8 cellular contexts compared by ENCODE assay signal in the genomic region with DNA sequence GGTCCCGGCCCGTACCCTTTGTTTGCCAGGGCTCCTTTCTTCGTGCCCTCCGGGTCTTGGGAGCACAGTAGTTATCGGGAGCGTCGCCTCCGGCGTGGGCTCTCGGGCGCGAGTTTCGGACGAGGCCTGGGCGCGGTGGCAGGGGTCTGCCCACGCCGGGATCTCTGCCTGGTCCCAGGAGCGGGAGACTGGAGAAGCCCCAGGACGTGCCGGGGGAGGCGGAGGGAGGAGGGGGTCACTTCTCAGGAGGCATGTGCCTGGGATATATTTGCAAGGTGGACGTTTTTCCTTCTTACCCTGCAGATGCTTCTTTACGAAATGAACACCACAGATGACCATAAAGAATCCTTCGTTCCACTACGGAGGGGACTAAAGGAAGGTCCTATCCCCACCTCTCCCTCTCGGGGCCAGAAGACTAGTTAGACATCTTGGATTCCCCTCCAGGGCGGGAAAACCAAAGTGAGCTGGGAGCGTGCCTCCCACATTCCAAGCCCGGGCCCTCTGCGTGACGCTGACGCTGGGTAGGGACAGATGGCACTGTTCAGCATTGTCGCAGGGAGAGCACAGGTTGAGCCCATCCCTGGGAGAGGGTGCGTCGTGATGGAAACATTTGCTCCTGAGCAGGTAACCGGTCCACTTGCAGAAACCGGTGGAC. TPM values are rescaled to one million over a fixed set of nuclear protein-coding genes. Genes with fewer than 3 reads are reported as not detected.
DNase-seq lines count a peak whose midpoint lies in the region; ATAC-seq and TF ChIP-seq lines count a peak whose summit lies in the region.

No MANE protein-coding gene starts in this region.

- peaks cover 12% of the 10 kb centered on the region for H3K4me1 ChIP-seq in CD8-positive, alpha-beta memory T cell (ENCODE audit: insufficient read depth, low read length)
- H3K4me1 ChIP-seq in esophagus (ENCODE audit: control insufficient read depth in 2 of 2, insufficient read depth in 2 of 2, low read length in 1 of 2) (peaks cover 3 to 16% of the 10 kb centered on the region in 2 donors), neural progenitor cell (no peaks in the 10 kb centered on the region)

- H3K27me3 Mint-ChIP-seq in CD8-positive, alpha-beta memory T cell, result peaks cover 8 to 47% of the 10 kb centered on the region in 2 donors
- H3K27me3 Mint-ChIP-seq in neural progenitor cell (ENCODE audit: insufficient read depth, low read depth), result peaks cover 14% of the 10 kb centered on the region

- peaks cover 9% of the 10 kb centered on the region for H3F3A ChIP-seq in neural progenitor cell (ENCODE audit: low read depth)

- H3K79me2 ChIP-seq in neural progenitor cell (ENCODE audit: low read depth), result peaks cover 12% of the 10 kb centered on the region

- H3K27ac ChIP-seq in CD8-positive, alpha-beta memory T cell (ENCODE audit: low read depth, low read length), result no peak overlapping the region
- H3K27ac ChIP-seq in esophagus (ENCODE audit: low read depth in 2 of 2, low read length in 1 of 2) (peak overlapping the region; percentile 81 to 91), neural progenitor cell (no peak overlapping the region)

- H3K4me3 Mint-ChIP-seq in CD8-positive, alpha-beta memory T cell, result peak overlapping the region in 6 of 7 donors; percentile 22 to 62 (median 41)
- peak overlapping the region; percentile 79 for H3K4me3 Mint-ChIP-seq in neural progenitor cell

- H3K9me3 Mint-ChIP-seq in CD8-positive, alpha-beta memory T cell, result no peaks in the 10 kb centered on the region
- H3K9me3 Mint-ChIP-seq in neural progenitor cell, result peaks cover 7% of the 10 kb centered on the region

- H3K4me2 ChIP-seq in neural progenitor cell, result peak overlapping the region; percentile 81

- no peaks in the 10 kb centered on the region for H3K9me3 ChIP-seq in CD8-positive, alpha-beta memory T cell (ENCODE audit: low read length)
- H3K9me3 ChIP-seq in esophagus (ENCODE audit: control insufficient read depth in 2 of 2, insufficient read depth in 1 of 2, low read depth in 1 of 2, low read length in 1 of 2) (no peaks in the 10 kb centered on the region), neural progenitor cell (ENCODE audit: low read depth) (no peaks in the 10 kb centered on the region)

- WGBS in esophagus, 2 donors, result 39 to 41% methylated on average over 38 of the region's 38 CpGs

- DNase-seq in CD8-positive, alpha-beta memory T cell, result no peak
- DNase-seq in NCI-H1417 treated with DMSO at 0.1 percent for 48 hours (lab: John Stamatoyannopoulos, UW), result peak; percentile 73
- no peak for DNase-seq in neural progenitor cell (ENCODE audit: low spot score)
- no peak for DNase-seq in activated CD4-positive, alpha-beta T cell treated with anti-CD3 and anti-CD28 coated beads for 48 hours
- no peak for DNase-seq in COLO668 (lab: John Stamatoyannopoulos, UW; ENCODE audit: unreplicated experiment)

- H3K27me3 ChIP-seq in CD8-positive, alpha-beta memory T cell (ENCODE audit: insufficient read depth, low read length, poor library complexity, severe bottlenecking), result peaks cover 6% of the 10 kb centered on the region
- H3K27me3 ChIP-seq in esophagus (ENCODE audit: control insufficient read depth in 1 of 2, insufficient read depth in 2 of 2, low read length in 2 of 2) (no peaks in the 10 kb centered on the region), neural progenitor cell (peaks cover 31% of the 10 kb centered on the region)

- no peaks in the 10 kb centered on the region for H3K36me3 ChIP-seq in CD8-positive, alpha-beta memory T cell (ENCODE audit: insufficient read depth, low read length)
- H3K36me3 ChIP-seq in esophagus (ENCODE audit: control insufficient read depth in 2 of 2, insufficient read depth in 2 of 2, low read length in 1 of 2), result no peaks in the 10 kb centered on the region
- no peaks in the 10 kb centered on the region for H3K36me3 ChIP-seq in neural progenitor cell

- H3K4me1 Mint-ChIP-seq in CD8-positive, alpha-beta memory T cell, result peaks cover 4 to 8% (median 5%) of the 10 kb centered on the region in 3 donors
- peaks cover 36% of the 10 kb centered on the region for H3K4me1 Mint-ChIP-seq in neural progenitor cell

- H2AFZ ChIP-seq in neural progenitor cell (replicated peaks), result peak overlapping the region; percentile 98

- H4K20me1 ChIP-seq in neural progenitor cell (ENCODE audit: low read depth), result no peaks in the 10 kb centered on the region

- H3K27ac Mint-ChIP-seq in CD8-positive, alpha-beta memory T cell, result peak overlapping the region in 1 of 8 donors; percentile 39
- peak overlapping the region; percentile 68 for H3K27ac Mint-ChIP-seq in neural progenitor cell

- TF ChIP-seq CTCF in neural progenitor cell (IDR thresholded peaks at IDR 0.05), result peak; percentile 3

- ATAC-seq in HG03457 (IDR thresholded peaks at IDR 0.05; ENCODE audit: unreplicated experiment), result no peak
- no peak for ATAC-seq in GM18517 (IDR thresholded peaks at IDR 0.05; ENCODE audit: unreplicated experiment)

- CTCF ChIA-PET in CD8-positive, alpha-beta memory T cell (lab: Charles Lee), result interaction anchor here (1.2 to 1.5 kb wide), 3 partner anchors 10 to 120 kb away, joined by 3 to 7 read pairs (median 3); no protein-coding TSS in a partner anchor

- peak overlapping the region; percentile 74 for H3K4me3 ChIP-seq in CD8-positive, alpha-beta memory T cell (ENCODE audit: low read length)
- H3K4me3 ChIP-seq in esophagus (ENCODE audit: low read depth in 1 of 2, low read length in 2 of 2), result peak overlapping the region; percentile 72 to 81
- peak overlapping the region; percentile 75 for H3K4me3 ChIP-seq in neural progenitor cell

- H3K36me3 Mint-ChIP-seq in CD8-positive, alpha-beta memory T cell, result no peaks in the 10 kb centered on the region
- H3K36me3 Mint-ChIP-seq in neural progenitor cell, result peaks cover 18% of the 10 kb centered on the region

- no peak overlapping the region for H3K9ac ChIP-seq in neural progenitor cell

- POLR2A ChIA-PET in CD8-positive, alpha-beta memory T cell (lab: Charles Lee), result no interaction called here

RNA-seq across cellular contexts. Expression of gene FHL2, which starts 0.5 kb away (rescaled TPM):
- total RNA-seq in CD8-positive, alpha-beta memory T cell, result 1 to 10 TPM; 3.3 to 3.5 TPM
- polyA plus RNA-seq in CD8-positive, alpha-beta memory T cell, result 0.69 TPM
- 10 to 100 TPM; 17.6 to 55.5 TPM for polyA plus RNA-seq in esophagus
- total RNA-seq in neural progenitor cell (ENCODE audit: low replicate concordance), result 17.8 and 20.7 TPM in 2 replicates

Comparison
In these comparisons a context has a peak if more than half of its experiments do, and no peak if none do; other contexts are left out.
1. H3K27ac ChIP-seq: peak in esophagus (2 of 2); none in CD8-positive, alpha-beta memory T cell (single experiment) and neural progenitor cell (single experiment).
2. Peak in every context shown above with its lines, with median percentiles within 50 percentile points of each other: H3K4me3 ChIP-seq.